Comparison of ENCODE assay signal across 15 cellular contexts in the genomic region with DNA sequence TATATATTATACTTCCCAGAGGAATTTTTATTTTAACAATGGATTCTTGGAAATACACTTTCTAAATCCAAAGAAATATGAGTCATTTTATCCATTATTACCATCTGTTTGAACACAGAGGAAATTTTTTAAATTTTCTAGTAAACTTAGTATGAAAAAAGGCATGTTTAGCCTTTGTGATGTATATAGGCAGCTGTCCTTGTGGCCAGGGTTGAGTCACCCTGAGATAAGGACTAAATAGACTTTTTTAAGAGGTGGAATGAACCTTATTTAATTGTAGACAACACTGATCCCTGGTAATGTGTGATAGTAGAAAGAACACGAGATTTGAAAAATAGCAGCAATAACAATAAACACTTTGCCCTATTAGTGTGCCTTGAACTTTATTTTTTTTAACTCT.
A peak's percentile ranks its signal among the peaks of the same experiment; 100 is the strongest.
DNase-seq lines count a peak whose midpoint lies in the region; ATAC-seq and TF ChIP-seq lines count a peak whose summit lies in the region.
"Had no signal": no experiment of that assay in that cellular context is flagged by ENCODE, and none has a peak within 500 bp of the region (broad histone marks: within the 10 kb centered on the region; RNA-seq: fewer than 3 reads in every experiment).

No MANE protein-coding gene starts in this region.

- H3K27ac ChIP-seq in sigmoid colon: no peak overlapping the region

- TF ChIP-seq EP300 in sigmoid colon (IDR thresholded peaks at IDR 0.05): no peak

- TF ChIP-seq POLR2A in sigmoid colon (IDR thresholded peaks at IDR 0.05): no peak

- no peak overlapping the region for H3K9ac ChIP-seq in adipocyte (ENCODE audit: low read length)

- TF ChIP-seq CTCF in HFF-Myc (IDR thresholded peaks at IDR 0.05; ENCODE audit: low read depth, low read length, missing control alignments) (no peak), fibroblast of pulmonary artery (IDR thresholded peaks at IDR 0.05; ENCODE audit: low read length, missing control alignments) (no peak), sigmoid colon (IDR thresholded peaks at IDR 0.05) (no peak)

- no peaks in the 10 kb centered on the region for H3K4me1 ChIP-seq in adipocyte (ENCODE audit: control insufficient read depth, insufficient read depth, low read length)
- no peaks in the 10 kb centered on the region for H3K4me1 ChIP-seq in sigmoid colon
- H3K4me1 ChIP-seq: BE2C had no signal

- H3K27me3 ChIP-seq in adipocyte (replicated peaks; ENCODE audit: control insufficient read depth, insufficient read depth, low read length) (no peaks in the 10 kb centered on the region), sigmoid colon (no peaks in the 10 kb centered on the region)
- H3K27me3 ChIP-seq: BE2C had no signal

- H3K4me3 ChIP-seq in HFF-Myc (replicated peaks; ENCODE audit: low read depth, low read length) (no peak overlapping the region), adipocyte (ENCODE audit: low read length) (no peak overlapping the region), fibroblast of pulmonary artery (replicated peaks; ENCODE audit: low read depth, low read length) (no peak overlapping the region), sigmoid colon (no peak overlapping the region)

- DNase-seq in HFF-Myc (ENCODE audit: extremely low read depth, low read depth): peak; percentile 19
- peak; percentile 36 for DNase-seq in adipocyte (ENCODE audit: low read depth)
- peak; percentile 7 for DNase-seq in fibroblast of pulmonary artery (ENCODE audit: low read depth)
- DNase-seq in DMS79 (lab: John Stamatoyannopoulos, UW): no peak
- DNase-seq in sigmoid colon: no peak
- DNase-seq: BE2C; CD4-positive, alpha-beta T cell; HFFc6; KBM-7; NCI-H1417 treated with DMSO at 0.1 percent for 48 hours; NCI-H1930; NCI-H2171 had no signal

- no peaks in the 10 kb centered on the region for H3K9me3 ChIP-seq in adipocyte (ENCODE audit: control insufficient read depth, low read length)
- no peaks in the 10 kb centered on the region for H3K9me3 ChIP-seq in sigmoid colon
- H3K9me3 ChIP-seq: BE2C had no signal

- intact Hi-C loops in sigmoid colon (cut with DNase I): no loop called here

- no peak for ATAC-seq in GM21529 (IDR thresholded peaks at IDR 0.05; ENCODE audit: unreplicated experiment)
- ATAC-seq in HG03139 (IDR thresholded peaks at IDR 0.05; ENCODE audit: unreplicated experiment): no peak
- ATAC-seq: Panc1 had no signal

- WGBS in sigmoid colon, 2 donors: 70 to 78% methylated on average over 1 of the region's 1 CpG

- H3K36me3 ChIP-seq in adipocyte (ENCODE audit: control insufficient read depth, insufficient read depth, low read length, severe bottlenecking) (no peaks in the 10 kb centered on the region), sigmoid colon (no peaks in the 10 kb centered on the region)
- H3K36me3 ChIP-seq: BE2C had no signal

Comparison
In these comparisons a context has a peak if more than half of its experiments do, and no peak if none do; other contexts are left out.
1. DNase-seq: peak in HFF-Myc (single experiment), adipocyte (single experiment) and fibroblast of pulmonary artery (single experiment); none in DMS79 (single experiment) and sigmoid colon (single experiment).